ENCODE assay signal across 19 cellular contexts in the genomic region with DNA sequence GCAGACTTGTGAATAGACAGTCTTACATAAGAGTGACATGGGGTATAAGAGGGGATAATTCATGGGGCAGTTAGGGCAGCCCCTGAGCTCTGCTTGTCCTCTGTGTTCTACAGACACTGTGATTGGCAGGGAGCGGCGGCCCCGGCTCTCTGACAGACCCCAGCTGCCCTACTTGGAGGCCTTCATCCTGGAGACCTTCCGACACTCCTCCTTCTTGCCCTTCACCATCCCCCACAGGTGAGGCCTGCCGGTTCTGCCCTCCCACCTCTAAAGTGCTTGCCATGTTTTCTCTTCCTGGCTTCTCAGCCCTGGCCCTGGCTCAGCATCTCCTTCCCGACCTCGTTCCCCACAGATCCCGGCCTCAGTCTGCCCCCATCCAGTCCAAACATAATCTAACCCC. TPM values are rescaled to one million over a fixed set of nuclear protein-coding genes. Genes with fewer than 3 reads are reported as not detected.
DNase-seq lines count a peak whose midpoint lies in the region; ATAC-seq and TF ChIP-seq lines count a peak whose summit lies in the region.
"Had no signal": no experiment of that assay in that cellular context is flagged by ENCODE, and none has a peak within 500 bp of the region (broad histone marks: within the 10 kb centered on the region; RNA-seq: fewer than 3 reads in every experiment).

No MANE protein-coding gene starts in this region.

- peak overlapping the region; percentile 21; the same call in 1 of the 2 replicates for H3K9ac ChIP-seq in OCI-LY3 (ENCODE audit: low read length)
- H3K9ac ChIP-seq in neural progenitor cell: no peak overlapping the region

- no peak for TF ChIP-seq CTCF in OCI-LY3 (IDR thresholded peaks at IDR 0.05; ENCODE audit: low read depth, low read length)
- no peak for TF ChIP-seq CTCF in neural progenitor cell (IDR thresholded peaks at IDR 0.05)
- TF ChIP-seq CTCF in type B pancreatic cell (conservative IDR thresholded peaks at IDR 0.05): no peak

- H3F3A ChIP-seq in neural progenitor cell (ENCODE audit: low read depth): no peaks in the 10 kb centered on the region

- no peak for ATAC-seq in GM21825 (IDR thresholded peaks at IDR 0.05; ENCODE audit: unreplicated experiment)
- ATAC-seq: GM12878 had no signal

- no peaks in the 10 kb centered on the region for H3K36me3 Mint-ChIP-seq in neural progenitor cell
- H3K36me3 Mint-ChIP-seq in type B pancreatic cell: no peaks in the 10 kb centered on the region
- H3K36me3 Mint-ChIP-seq: CD4-positive, alpha-beta memory T cell; IgD-negative memory B cell had no signal

- H3K4me1 ChIP-seq in OCI-LY3 (ENCODE audit: low read length): peaks cover 22% of the 10 kb centered on the region
- H3K4me1 ChIP-seq in neural progenitor cell: peaks cover 12% of the 10 kb centered on the region
- H3K4me1 ChIP-seq: A549, BE2C, HAP-1 had no signal

- peaks cover 18% of the 10 kb centered on the region for H3K27me3 Mint-ChIP-seq in neural progenitor cell (ENCODE audit: insufficient read depth, low read depth)
- no peaks in the 10 kb centered on the region for H3K27me3 Mint-ChIP-seq in type B pancreatic cell
- H3K27me3 Mint-ChIP-seq: CD4-positive, alpha-beta memory T cell had no signal

- H3K9me3 ChIP-seq in OCI-LY3 (ENCODE audit: insufficient read depth, low read length): no peaks in the 10 kb centered on the region
- no peaks in the 10 kb centered on the region for H3K9me3 ChIP-seq in neural progenitor cell (ENCODE audit: low read depth)
- H3K9me3 ChIP-seq: A549, BE2C, HAP-1 had no signal

- H3K27ac Mint-ChIP-seq in neural progenitor cell: peak overlapping the region; percentile 4
- peak overlapping the region; percentile 91 for H3K27ac Mint-ChIP-seq in type B pancreatic cell
- H3K27ac Mint-ChIP-seq: HFFc6, IgD-negative memory B cell had no signal

- H3K4me1 Mint-ChIP-seq in neural progenitor cell (peaks cover 2% of the 10 kb centered on the region), type B pancreatic cell (ENCODE audit: unreplicated experiment) (peaks cover 11% of the 10 kb centered on the region)
- H3K4me1 Mint-ChIP-seq: CD4-positive, alpha-beta memory T cell; IgD-negative memory B cell had no signal

- H3K27ac ChIP-seq in OCI-LY3 (ENCODE audit: low read length) (no peak overlapping the region; the same call in 1 of the 2 replicates), neural progenitor cell (no peak overlapping the region)
- H3K27ac ChIP-seq: A549, C4-2B had no signal

- H3K79me2 ChIP-seq in OCI-LY3 (ENCODE audit: low read length) (no peaks in the 10 kb centered on the region), neural progenitor cell (ENCODE audit: low read depth) (no peaks in the 10 kb centered on the region)

- DNase-seq in left kidney (ENCODE audit: low read depth, low spot score) (peak; percentile 27), neural progenitor cell (ENCODE audit: low spot score) (no peak), type B pancreatic cell (ENCODE audit: extremely low spot score, unreplicated experiment) (no peak), NCI-H748 (lab: John Stamatoyannopoulos, UW; ENCODE audit: unreplicated experiment) (no peak), hepatic stellate cell (ENCODE audit: low spot score) (no peak)
- DNase-seq: BE2C; CD4-positive, alpha-beta memory T cell; DMS79; GOT3 had no signal

- H2AFZ ChIP-seq in OCI-LY3 (ENCODE audit: low read depth, low read length) (peak overlapping the region; percentile 50; the same call in 1 of the 2 replicates), neural progenitor cell (replicated peaks) (no peak overlapping the region)

- H3K27me3 ChIP-seq in OCI-LY3 (ENCODE audit: low read depth, low read length) (no peaks in the 10 kb centered on the region), neural progenitor cell (peaks cover 98% of the 10 kb centered on the region)
- H3K27me3 ChIP-seq: BE2C had no signal

- H3K36me3 ChIP-seq in OCI-LY3 (replicated peaks; ENCODE audit: low read depth, low read length) (no peaks in the 10 kb centered on the region), neural progenitor cell (no peaks in the 10 kb centered on the region)
- H3K36me3 ChIP-seq: BE2C, HAP-1 had no signal

- H3K4me3 Mint-ChIP-seq in neural progenitor cell: no peak overlapping the region
- no peak overlapping the region for H3K4me3 Mint-ChIP-seq in type B pancreatic cell
- H3K4me3 Mint-ChIP-seq: CD4-positive, alpha-beta memory T cell; HFFc6; IgD-negative memory B cell had no signal

- H3K4me2 ChIP-seq in OCI-LY3 (ENCODE audit: low read length) (peak overlapping the region; percentile 50), neural progenitor cell (no peak overlapping the region)
- H3K4me2 ChIP-seq: A549 had no signal

- peak overlapping the region; percentile 16; the same call in 1 of the 2 replicates for H3K4me3 ChIP-seq in OCI-LY3 (ENCODE audit: low read length)
- H3K4me3 ChIP-seq in neural progenitor cell: no peak overlapping the region
- H3K4me3 ChIP-seq: A549, GM12878, HAP-1 had no signal

- no peaks in the 10 kb centered on the region for H4K20me1 ChIP-seq in OCI-LY3 (ENCODE audit: insufficient read depth, low read length)
- peaks cover 36% of the 10 kb centered on the region for H4K20me1 ChIP-seq in neural progenitor cell (ENCODE audit: low read depth)

- H3K9me3 Mint-ChIP-seq in neural progenitor cell (no peaks in the 10 kb centered on the region), type B pancreatic cell (no peaks in the 10 kb centered on the region)
- H3K9me3 Mint-ChIP-seq: CD4-positive, alpha-beta memory T cell; HFFc6 had no signal

RNA-seq across cellular contexts. Expression of a gene that starts 3.4 kb away (rescaled TPM):
- total RNA-seq in neural progenitor cell (ENCODE audit: low replicate concordance) (not detected in 2 replicates), type B pancreatic cell (ENCODE audit: low replicate concordance) (1.6 TPM in 1 of 2 replicates, not detected in the other)
- total RNA-seq: CD4-positive, alpha-beta memory T cell; G401; GM12878; HFFc6; HT-29 had no signal

RNA-seq across cellular contexts. Expression of a gene that starts 26.7 kb away (rescaled TPM):
- total RNA-seq in neural progenitor cell (ENCODE audit: low replicate concordance): 0.15 TPM in 1 of 2 replicates, not detected in the other
- total RNA-seq in type B pancreatic cell (ENCODE audit: low replicate concordance): 189 and 410 TPM in 2 replicates
- total RNA-seq: G401, HFFc6 had no signal

RNA-seq across cellular contexts. Expression of a gene that starts 29.9 kb away (rescaled TPM):
- total RNA-seq in neural progenitor cell (ENCODE audit: low replicate concordance) (18.3 and 25.4 TPM in 2 replicates), type B pancreatic cell (ENCODE audit: low replicate concordance) (77.4 and 102 TPM in 2 replicates)

RNA-seq across cellular contexts. Expression of a gene that starts 56.2 kb away (rescaled TPM):
- total RNA-seq in neural progenitor cell (ENCODE audit: low replicate concordance): 16.6 and 24.4 TPM in 2 replicates
- total RNA-seq in type B pancreatic cell (ENCODE audit: low replicate concordance): 72.3 and 105 TPM in 2 replicates

Comparison
In these comparisons a context has a peak if more than half of its experiments do, and no peak if none do; other contexts are left out.
1. RNA of a gene that starts 26.7 kb away (total RNA-seq): 189 to 410 TPM in type B pancreatic cell; 0.15 TPM in neural progenitor cell; every median in the first group is over 100 times any median in the second.